Comparison of ENCODE assay signal across 1 cellular context in the genomic region with DNA sequence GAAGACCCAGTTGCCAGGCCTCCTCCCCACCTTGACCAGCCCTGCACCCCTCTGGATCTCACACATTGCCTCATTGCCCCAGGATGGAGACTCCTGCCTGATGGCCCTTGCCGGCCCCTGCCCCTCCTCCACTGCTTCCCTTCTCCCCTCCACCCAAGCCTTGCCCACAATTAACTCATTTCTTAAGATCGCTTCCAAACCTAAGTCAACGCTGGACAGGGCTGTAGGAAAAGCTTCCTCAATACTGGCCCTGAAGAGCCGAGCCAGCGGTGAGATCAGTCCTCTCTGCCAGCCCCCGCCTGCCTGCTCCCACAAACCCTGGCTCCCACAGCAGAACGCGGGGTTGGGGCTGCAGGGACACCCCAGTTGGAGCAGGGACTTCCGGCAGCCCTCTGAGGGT.
TF ChIP-seq lines count a peak whose summit lies in the region.

No MANE protein-coding gene starts in this region.

TF ChIP-seq in SK-N-SH, 30 proteins besides CTCF, POLR2A, EP300 and RAD21:
- TF ChIP-seq, protein P1, sequence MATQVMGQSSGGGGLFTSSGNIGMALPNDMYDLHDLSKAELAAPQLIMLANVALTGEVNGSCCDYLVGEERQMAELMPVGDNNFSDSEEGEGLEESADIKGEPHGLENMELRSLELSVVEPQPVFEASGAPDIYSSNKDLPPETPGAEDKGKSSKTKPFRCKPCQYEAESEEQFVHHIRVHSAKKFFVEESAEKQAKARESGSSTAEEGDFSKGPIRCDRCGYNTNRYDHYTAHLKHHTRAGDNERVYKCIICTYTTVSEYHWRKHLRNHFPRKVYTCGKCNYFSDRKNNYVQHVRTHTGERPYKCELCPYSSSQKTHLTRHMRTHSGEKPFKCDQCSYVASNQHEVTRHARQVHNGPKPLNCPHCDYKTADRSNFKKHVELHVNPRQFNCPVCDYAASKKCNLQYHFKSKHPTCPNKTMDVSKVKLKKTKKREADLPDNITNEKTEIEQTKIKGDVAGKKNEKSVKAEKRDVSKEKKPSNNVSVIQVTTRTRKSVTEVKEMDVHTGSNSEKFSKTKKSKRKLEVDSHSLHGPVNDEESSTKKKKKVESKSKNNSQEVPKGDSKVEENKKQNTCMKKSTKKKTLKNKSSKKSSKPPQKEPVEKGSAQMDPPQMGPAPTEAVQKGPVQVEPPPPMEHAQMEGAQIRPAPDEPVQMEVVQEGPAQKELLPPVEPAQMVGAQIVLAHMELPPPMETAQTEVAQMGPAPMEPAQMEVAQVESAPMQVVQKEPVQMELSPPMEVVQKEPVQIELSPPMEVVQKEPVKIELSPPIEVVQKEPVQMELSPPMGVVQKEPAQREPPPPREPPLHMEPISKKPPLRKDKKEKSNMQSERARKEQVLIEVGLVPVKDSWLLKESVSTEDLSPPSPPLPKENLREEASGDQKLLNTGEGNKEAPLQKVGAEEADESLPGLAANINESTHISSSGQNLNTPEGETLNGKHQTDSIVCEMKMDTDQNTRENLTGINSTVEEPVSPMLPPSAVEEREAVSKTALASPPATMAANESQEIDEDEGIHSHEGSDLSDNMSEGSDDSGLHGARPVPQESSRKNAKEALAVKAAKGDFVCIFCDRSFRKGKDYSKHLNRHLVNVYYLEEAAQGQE (IDR thresholded peaks at IDR 0.05; ENCODE audit: low read depth, low read length) = no peak
- no peak for TF ChIP-seq MEF2A (IDR thresholded peaks at IDR 0.05; ENCODE audit: borderline replicate concordance, low read depth)
- TF ChIP-seq TEAD4 (IDR thresholded peaks at IDR 0.05; ENCODE audit: borderline replicate concordance, insufficient read depth) = no peak
- TF ChIP-seq SIN3A (IDR thresholded peaks at IDR 0.05; ENCODE audit: borderline replicate concordance, low read depth, low read length) = no peak
- TF ChIP-seq NFIC (IDR thresholded peaks at IDR 0.05; ENCODE audit: borderline replicate concordance) = no peak
